In genomic region chr11:64656797-64657196, GRCh38 we compare ENCODE assay signal across 17 cellular contexts.
DNase-seq lines count a peak whose midpoint lies in the region; ATAC-seq, FAIRE-seq and TF ChIP-seq lines count a peak whose summit lies in the region.
"Had no signal": no experiment of that assay in that cellular context is flagged by ENCODE, and none has a peak within 500 bp of the region (broad histone marks: within the 10 kb centered on the region; RNA-seq: fewer than 3 reads in every experiment).

No MANE protein-coding gene starts in this region.

- no peak for FAIRE-seq in H1 (lab: Jason Lieb, UNC)

- H3K56ac ChIP-seq in H1 (replicated peaks; ENCODE audit: insufficient read length, low read depth, low read length): no peak overlapping the region

- no peak for TF ChIP-seq EP300 in H1 (IDR thresholded peaks at IDR 0.05; ENCODE audit: borderline replicate concordance in 1 of 2, low read depth in 2 of 2, low read length in 2 of 2)

- TF ChIP-seq RAD21 in H1 (IDR thresholded peaks at IDR 0.05 in 1 of 2, conservative IDR thresholded peaks at IDR 0.05 in 1 of 2; ENCODE audit: low read depth in 2 of 2, low read length in 2 of 2): peak; percentile 37 to 56

- ATAC-seq in GM23338: peak; percentile 78
- ATAC-seq in GM18858 (IDR thresholded peaks at IDR 0.05; ENCODE audit: unreplicated experiment): no peak

- H4K20me1 ChIP-seq in GM23338 (replicated peaks; ENCODE audit: insufficient read depth): no peaks in the 10 kb centered on the region
- H4K20me1 ChIP-seq in H1 (replicated peaks in 1 of 2; ENCODE audit: control insufficient read depth in 1 of 2, insufficient read depth in 2 of 2, low read length in 2 of 2): no peaks in the 10 kb centered on the region

- H2BK20ac ChIP-seq in H1 (ENCODE audit: low read length): no peak overlapping the region

- H4K5ac ChIP-seq in H1 (ENCODE audit: insufficient read length, low read depth, low read length): no peak overlapping the region

- H3K79me2 ChIP-seq in GM23338 (replicated peaks; ENCODE audit: insufficient read depth) (no peaks in the 10 kb centered on the region), H1 (ENCODE audit: control insufficient read depth in 1 of 2, insufficient read depth in 2 of 2, low read length in 2 of 2) (no peaks in the 10 kb centered on the region)

- H4K91ac ChIP-seq in H1 (replicated peaks; ENCODE audit: insufficient read length, low read length) (no peak overlapping the region), neuronal stem cell (ENCODE audit: low read depth, low read length, poor library complexity) (no peak overlapping the region)

- POLR2A ChIA-PET in H1 (lab: Charles Lee; ENCODE audit: partially characterized antibody): interaction anchor here (0.5 kb wide), 1 partner anchor 348 kb away, joined by 4 read pairs; no protein-coding TSS in a partner anchor

- TF ChIP-seq CTCF in GM23338 (conservative IDR thresholded peaks at IDR 0.05; ENCODE audit: low read depth in 2 of 2) (peak; percentile 55 to 62), NB4 (IDR thresholded peaks at IDR 0.05; ENCODE audit: low read depth, low read length) (no peak), H1 (IDR thresholded peaks at IDR 0.05; ENCODE audit: control extremely low read depth in 1 of 3, insufficient read depth in 1 of 3, low read depth in 1 of 3, low read length in 3 of 3) (peak; percentile 59 to 77 (median 74))

- H2BK15ac ChIP-seq in H1 (ENCODE audit: low read length) (no peak overlapping the region), neuronal stem cell (ENCODE audit: low read length) (no peak overlapping the region)

- no peak overlapping the region for H3K27ac ChIP-seq in GM23338 (ENCODE audit: low read depth)
- H3K27ac ChIP-seq in H1 (ENCODE audit: low read depth, low read length): no peak overlapping the region
- no peak overlapping the region for H3K27ac ChIP-seq in neuronal stem cell (replicated peaks; ENCODE audit: low read length)

- no peaks in the 10 kb centered on the region; the same call in 1 of the 2 replicates for H3K23me2 ChIP-seq in H1 (ENCODE audit: low read depth, low read length)

- H3K27me3 Mint-ChIP-seq in GM23338 (ENCODE audit: insufficient read depth, low read depth, poor library complexity): peaks cover 13% of the 10 kb centered on the region

- H2BK5ac ChIP-seq in H1 (ENCODE audit: low read depth, low read length) (no peak overlapping the region), neuronal stem cell (ENCODE audit: low read length) (no peak overlapping the region)

- peaks cover 10% of the 10 kb centered on the region; the same call in 1 of the 2 replicates for H3K4me1 ChIP-seq in GM23338 (ENCODE audit: insufficient read depth)
- peaks cover 0 to 12% (median 2%) of the 10 kb centered on the region in 4 experiments; a peak in 3 of 7 replicates for H3K4me1 ChIP-seq in H1 (replicated peaks in 1 of 4; ENCODE audit: control insufficient read depth in 3 of 4, insufficient read depth in 4 of 4, low read length in 3 of 4)
- H3K4me1 ChIP-seq in neuronal stem cell (ENCODE audit: control insufficient read depth in 2 of 2, insufficient read depth in 1 of 2, low read depth in 1 of 2, low read length in 2 of 2): peaks cover 0 to 6% of the 10 kb centered on the region in 2 donors

- DNase-seq in GM23338 (ENCODE audit: low spot score) (peak; percentile 83), NB4 (ENCODE audit: low read depth) (peak; percentile 49), H1 (ENCODE audit: low read depth in 1 of 2, low spot score in 2 of 2) (no peak), neuronal stem cell (ENCODE audit: low spot score) (no peak), GM19238 (ENCODE audit: insufficient read length, low spot score) (no peak), SIG-M5 treated with dmso at 0.1 percent for 504 hours (lab: John Stamatoyannopoulos, UW; ENCODE audit: unreplicated experiment) (no peak)
- DNase-seq: activated naive CD4-positive, alpha-beta T cell treated with anti-CD3 and anti-CD28 coated beads for 36 hours; DMS53; esophagus squamous epithelium; NK-92 treated with Interleukin-12 subunit alpha and Interleukin-12 subunit beta, amount 100 ng/mL, for 24 hours; occipital lobe; Right ventricle myocardium superior; stimulated activated CD4-positive, alpha-beta T cell treated with anti-CD3 and anti-CD28 coated beads, Interleukin-4, amount 100 ng/mL, for 1 hour; substantia nigra; T-helper 2 cell had no signal

- H3K9ac ChIP-seq in H1 (replicated peaks in 1 of 4; ENCODE audit: extremely low read depth in 1 of 4, low read depth in 3 of 4, low read length in 3 of 4): no peak overlapping the region
- peak overlapping the region; percentile 56 for H3K9ac ChIP-seq in neuronal stem cell (ENCODE audit: low read depth, low read length, poor library complexity)

- no peak overlapping the region for H3K18ac ChIP-seq in H1 (ENCODE audit: extremely low read depth, low read length)
- H3K18ac ChIP-seq in neuronal stem cell (ENCODE audit: low read length): no peak overlapping the region

- H3K4me3 Mint-ChIP-seq in GM23338: no peak overlapping the region
- H3K4me3 Mint-ChIP-seq: activated naive CD4-positive, alpha-beta T cell treated with anti-CD3 and anti-CD28 coated beads for 36 hours; IgD-negative memory B cell had no signal

- H2AK5ac ChIP-seq in H1 (ENCODE audit: low read depth, low read length): no peak overlapping the region
- H2AK5ac ChIP-seq in neuronal stem cell (ENCODE audit: low read depth, low read length): peak overlapping the region; percentile 10

- no peaks in the 10 kb centered on the region for H3K36me3 ChIP-seq in GM23338 (ENCODE audit: insufficient read depth)
- H3K36me3 ChIP-seq in H1 (ENCODE audit: control insufficient read depth in 2 of 4, insufficient read depth in 4 of 4, low read length in 3 of 4): no peaks in the 10 kb centered on the region
- H3K36me3 ChIP-seq in neuronal stem cell (replicated peaks in 1 of 2; ENCODE audit: control insufficient read depth in 2 of 2, insufficient read depth in 2 of 2, low read length in 2 of 2): peaks cover 0 to 8% of the 10 kb centered on the region in 2 donors
- H3K36me3 ChIP-seq: esophagus squamous epithelium had no signal

- no peaks in the 10 kb centered on the region for H3K9me2 ChIP-seq in GM23338 (ENCODE audit: insufficient read depth)

- no peak overlapping the region for H3K4me3 ChIP-seq in GM23338
- H3K4me3 ChIP-seq in NB4 (ENCODE audit: low read depth, low read length): no peak overlapping the region
- H3K4me3 ChIP-seq in H1 (ENCODE audit: extremely low read depth in 1 of 4, insufficient read depth in 2 of 4, low read depth in 3 of 4, low read length in 4 of 4): no peak overlapping the region
- no peak overlapping the region for H3K4me3 ChIP-seq in neuronal stem cell (ENCODE audit: low read length in 2 of 2)
- H3K4me3 ChIP-seq: esophagus squamous epithelium had no signal

- no peak for TF ChIP-seq POLR2A in NB4 (IDR thresholded peaks at IDR 0.05; ENCODE audit: extremely low read depth, insufficient read length)
- no peak for TF ChIP-seq POLR2A in H1 (IDR thresholded peaks at IDR 0.05; ENCODE audit: control extremely low read depth in 1 of 2, low read depth in 2 of 2, low read length in 2 of 2)

- no peaks in the 10 kb centered on the region for H3K36me3 Mint-ChIP-seq in GM23338 (ENCODE audit: low read depth)

- H3K4ac ChIP-seq in H1 (replicated peaks; ENCODE audit: insufficient read length, low read depth, low read length): no peak overlapping the region
- no peak overlapping the region for H3K4ac ChIP-seq in neuronal stem cell (ENCODE audit: low read length)

- no peaks in the 10 kb centered on the region for H3F3A ChIP-seq in GM23338 (replicated peaks; ENCODE audit: low read depth)

- no peaks in the 10 kb centered on the region for H3K9me3 ChIP-seq in H1 (ENCODE audit: insufficient read depth in 2 of 2, low read depth in 1 of 2, low read length in 1 of 2)
- no peaks in the 10 kb centered on the region for H3K9me3 ChIP-seq in neuronal stem cell (replicated peaks in 1 of 2; ENCODE audit: control insufficient read depth in 2 of 2, insufficient read depth in 1 of 2, low read depth in 1 of 2, low read length in 2 of 2)
- H3K9me3 ChIP-seq: esophagus squamous epithelium had no signal

- H3K4me1 Mint-ChIP-seq in GM23338: peaks cover 22% of the 10 kb centered on the region

- no peak overlapping the region for H3K27ac Mint-ChIP-seq in GM23338
- H3K27ac Mint-ChIP-seq: activated naive CD4-positive, alpha-beta T cell treated with anti-CD3 and anti-CD28 coated beads for 36 hours; IgD-negative memory B cell had no signal

- H2BK120ac ChIP-seq in H1 (replicated peaks; ENCODE audit: low read depth, low read length) (no peak overlapping the region), neuronal stem cell (ENCODE audit: low read depth, low read length) (no peak overlapping the region)

- H3K79me1 ChIP-seq in H1 (ENCODE audit: low read depth, low read length) (no peaks in the 10 kb centered on the region), neuronal stem cell (ENCODE audit: low read depth, low read length) (no peaks in the 10 kb centered on the region)

- no peaks in the 10 kb centered on the region for H3K9me3 Mint-ChIP-seq in GM23338
- H3K9me3 Mint-ChIP-seq: activated naive CD4-positive, alpha-beta T cell treated with anti-CD3 and anti-CD28 coated beads for 36 hours; IgD-negative memory B cell had no signal

- H3K27me3 ChIP-seq in GM23338 (ENCODE audit: insufficient read depth) (no peaks in the 10 kb centered on the region), H1 (replicated peaks in 1 of 4; ENCODE audit: control insufficient read depth in 3 of 4, extremely low read depth in 1 of 4, insufficient read depth in 3 of 4, low read length in 3 of 4) (peaks cover 0 to 3% (median 0%) of the 10 kb centered on the region in 4 experiments; a peak in 3 of 7 replicates), neuronal stem cell (ENCODE audit: control insufficient read depth in 3 of 3, insufficient read depth in 3 of 3, low read depth in 1 of 3, low read length in 3 of 3) (no peaks in the 10 kb centered on the region)

- H2AFZ ChIP-seq in GM23338 (peak overlapping the region; percentile 47; the same call in 1 of the 2 replicates), H1 (ENCODE audit: low read length) (no peak overlapping the region), neuronal stem cell (ENCODE audit: low read length) (no peak overlapping the region)

- 47% methylated on average over 5 of the region's 5 CpGs; no CpG with 5 or more reads in 1 of the 2 experiments for WGBS in H1 (ENCODE audit: extremely low coverage in 1 of 2, insufficient coverage in 1 of 2, insufficient read length in 1 of 2, insufficient replicate concordance in 2 of 2, low coverage in 1 of 2, low lambda C conversion rate in 2 of 2, missing lambda C conversion rate in 1 of 2), 2 experiments
- WGBS in neuronal stem cell (ENCODE audit: extremely low coverage in 2 of 2, insufficient read length in 2 of 2, insufficient replicate concordance in 1 of 2), 2 donors: no CpG with 5 or more reads among the region's 5 CpGs

- no peak overlapping the region for H4K8ac ChIP-seq in H1 (ENCODE audit: extremely low read depth, insufficient read depth, low read length)
- H4K8ac ChIP-seq in neuronal stem cell (ENCODE audit: low read depth, low read length): no peak overlapping the region

- CTCF ChIA-PET in H1 (lab: Charles Lee; ENCODE audit: partially characterized antibody): interaction anchor here (0.7 to 15.7 kb wide), 26 partner anchors 8 to 434 kb away, joined by 3 to 201 read pairs (median 4); no protein-coding TSS in a partner anchor

- H3K4me2 ChIP-seq in GM23338: no peak overlapping the region
- no peak overlapping the region for H3K4me2 ChIP-seq in H1 (ENCODE audit: insufficient read depth in 1 of 2, low read depth in 2 of 2, low read length in 2 of 2)
- H3K4me2 ChIP-seq in neuronal stem cell (ENCODE audit: insufficient read depth, low read length, poor library complexity, severe bottlenecking): no peak overlapping the region

- H3K23ac ChIP-seq in H1 (ENCODE audit: insufficient read length) (no peak overlapping the region), neuronal stem cell (ENCODE audit: low read depth, low read length, poor library complexity) (no peak overlapping the region)

- H3K14ac ChIP-seq in H1 (ENCODE audit: insufficient read length) (no peak overlapping the region), neuronal stem cell (ENCODE audit: low read length) (no peak overlapping the region)

- no peak overlapping the region for H2BK12ac ChIP-seq in H1 (ENCODE audit: low read depth, low read length)
- no peak overlapping the region for H2BK12ac ChIP-seq in neuronal stem cell (ENCODE audit: low read length)

Comparison
In these comparisons a context has a peak if more than half of its experiments do, and no peak if none do; other contexts are left out.
1. DNase-seq: peak in GM23338 (single experiment) and NB4 (single experiment); none in H1 (0 of 2), neuronal stem cell (single experiment), GM19238 (single experiment) and SIG-M5 treated with dmso at 0.1 percent for 504 hours (single experiment).